In genomic region chr2:179559108-179559806, GRCh38 we compare ENCODE assay signal across 1 cellular context.
TF ChIP-seq lines count a peak whose summit lies in the region.

No MANE protein-coding gene starts in this region.

TF ChIP-seq in HepG2, 621 proteins besides CTCF, POLR2A, EP300 and RAD21 (continued from another document):
- TF ChIP-seq ZNF407 (CRISPR knock-in tag; IDR thresholded peaks at IDR 0.05; ENCODE audit: not compliant biosample characterization) (no peak), YEATS4 (CRISPR knock-in tag; IDR thresholded peaks at IDR 0.05; ENCODE audit: borderline replicate concordance) (no peak), ZNF543 (CRISPR knock-in tag; IDR thresholded peaks at IDR 0.05) (no peak), ATF7-NPFF (CRISPR knock-in tag; IDR thresholded peaks at IDR 0.05; ENCODE audit: low read depth) (no peak), MAFG (CRISPR knock-in tag; IDR thresholded peaks at IDR 0.05) (no peak), ZBTB40 (IDR thresholded peaks at IDR 0.05) (no peak), ZBTB40 (CRISPR knock-in tag; IDR thresholded peaks at IDR 0.05) (no peak), ZNF18 (CRISPR knock-in tag; IDR thresholded peaks at IDR 0.05; ENCODE audit: insufficient replicate concordance) (no peak), ZFP90 (CRISPR knock-in tag; IDR thresholded peaks at IDR 0.05; ENCODE audit: borderline replicate concordance) (no peak), EED (CRISPR knock-in tag; IDR thresholded peaks at IDR 0.05) (no peak), LRRFIP1 (CRISPR knock-in tag; conservative IDR thresholded peaks at IDR 0.05) (no peak), TP53 (CRISPR knock-in tag; conservative IDR thresholded peaks at IDR 0.05) (no peak), SRF (IDR thresholded peaks at IDR 0.05; ENCODE audit: low read depth, low read length) (no peak), MAFK (conservative IDR thresholded peaks at IDR 0.05 in 1 of 2, IDR thresholded peaks at IDR 0.05 in 1 of 2; ENCODE audit: low read length in 2 of 2) (peak; percentile 84 to 92), ZSCAN25 (CRISPR knock-in tag; IDR thresholded peaks at IDR 0.05) (no peak), RBFOX2 (IDR thresholded peaks at IDR 0.05; ENCODE audit: low read depth, low read length) (0 out of 2 replicates have a peak, but pooled peaks have one; percentile 9), ZSCAN9 (CRISPR knock-in tag; IDR thresholded peaks at IDR 0.05; ENCODE audit: borderline replicate concordance) (peak; percentile 12; the same call in 1 of the 2 replicates), THYN1 (CRISPR knock-in tag; IDR thresholded peaks at IDR 0.05; ENCODE audit: borderline replicate concordance, low read depth) (no peak)
- TF ChIP-seq, protein P1, sequence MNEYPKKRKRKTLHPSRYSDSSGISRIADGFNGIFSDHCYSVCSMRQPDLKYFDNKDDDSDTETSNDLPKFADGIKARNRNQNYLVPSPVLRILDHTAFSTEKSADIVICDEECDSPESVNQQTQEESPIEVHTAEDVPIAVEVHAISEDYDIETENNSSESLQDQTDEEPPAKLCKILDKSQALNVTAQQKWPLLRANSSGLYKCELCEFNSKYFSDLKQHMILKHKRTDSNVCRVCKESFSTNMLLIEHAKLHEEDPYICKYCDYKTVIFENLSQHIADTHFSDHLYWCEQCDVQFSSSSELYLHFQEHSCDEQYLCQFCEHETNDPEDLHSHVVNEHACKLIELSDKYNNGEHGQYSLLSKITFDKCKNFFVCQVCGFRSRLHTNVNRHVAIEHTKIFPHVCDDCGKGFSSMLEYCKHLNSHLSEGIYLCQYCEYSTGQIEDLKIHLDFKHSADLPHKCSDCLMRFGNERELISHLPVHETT (CRISPR knock-in tag; conservative IDR thresholded peaks at IDR 0.05), result no peak
- TF ChIP-seq, protein P2, sequence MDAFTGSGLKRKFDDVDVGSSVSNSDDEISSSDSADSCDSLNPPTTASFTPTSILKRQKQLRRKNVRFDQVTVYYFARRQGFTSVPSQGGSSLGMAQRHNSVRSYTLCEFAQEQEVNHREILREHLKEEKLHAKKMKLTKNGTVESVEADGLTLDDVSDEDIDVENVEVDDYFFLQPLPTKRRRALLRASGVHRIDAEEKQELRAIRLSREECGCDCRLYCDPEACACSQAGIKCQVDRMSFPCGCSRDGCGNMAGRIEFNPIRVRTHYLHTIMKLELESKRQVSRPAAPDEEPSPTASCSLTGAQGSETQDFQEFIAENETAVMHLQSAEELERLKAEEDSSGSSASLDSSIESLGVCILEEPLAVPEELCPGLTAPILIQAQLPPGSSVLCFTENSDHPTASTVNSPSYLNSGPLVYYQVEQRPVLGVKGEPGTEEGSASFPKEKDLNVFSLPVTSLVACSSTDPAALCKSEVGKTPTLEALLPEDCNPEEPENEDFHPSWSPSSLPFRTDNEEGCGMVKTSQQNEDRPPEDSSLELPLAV (CRISPR knock-in tag; conservative IDR thresholded peaks at IDR 0.05; ENCODE audit: low read depth), result no peak
- TF ChIP-seq, protein P3, sequence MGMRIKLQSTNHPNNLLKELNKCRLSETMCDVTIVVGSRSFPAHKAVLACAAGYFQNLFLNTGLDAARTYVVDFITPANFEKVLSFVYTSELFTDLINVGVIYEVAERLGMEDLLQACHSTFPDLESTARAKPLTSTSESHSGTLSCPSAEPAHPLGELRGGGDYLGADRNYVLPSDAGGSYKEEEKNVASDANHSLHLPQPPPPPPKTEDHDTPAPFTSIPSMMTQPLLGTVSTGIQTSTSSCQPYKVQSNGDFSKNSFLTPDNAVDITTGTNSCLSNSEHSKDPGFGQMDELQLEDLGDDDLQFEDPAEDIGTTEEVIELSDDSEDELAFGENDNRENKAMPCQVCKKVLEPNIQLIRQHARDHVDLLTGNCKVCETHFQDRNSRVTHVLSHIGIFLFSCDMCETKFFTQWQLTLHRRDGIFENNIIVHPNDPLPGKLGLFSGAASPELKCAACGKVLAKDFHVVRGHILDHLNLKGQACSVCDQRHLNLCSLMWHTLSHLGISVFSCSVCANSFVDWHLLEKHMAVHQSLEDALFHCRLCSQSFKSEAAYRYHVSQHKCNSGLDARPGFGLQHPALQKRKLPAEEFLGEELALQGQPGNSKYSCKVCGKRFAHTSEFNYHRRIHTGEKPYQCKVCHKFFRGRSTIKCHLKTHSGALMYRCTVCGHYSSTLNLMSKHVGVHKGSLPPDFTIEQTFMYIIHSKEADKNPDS (CRISPR knock-in tag; IDR thresholded peaks at IDR 0.05), result no peak
